In the genomic region with DNA sequence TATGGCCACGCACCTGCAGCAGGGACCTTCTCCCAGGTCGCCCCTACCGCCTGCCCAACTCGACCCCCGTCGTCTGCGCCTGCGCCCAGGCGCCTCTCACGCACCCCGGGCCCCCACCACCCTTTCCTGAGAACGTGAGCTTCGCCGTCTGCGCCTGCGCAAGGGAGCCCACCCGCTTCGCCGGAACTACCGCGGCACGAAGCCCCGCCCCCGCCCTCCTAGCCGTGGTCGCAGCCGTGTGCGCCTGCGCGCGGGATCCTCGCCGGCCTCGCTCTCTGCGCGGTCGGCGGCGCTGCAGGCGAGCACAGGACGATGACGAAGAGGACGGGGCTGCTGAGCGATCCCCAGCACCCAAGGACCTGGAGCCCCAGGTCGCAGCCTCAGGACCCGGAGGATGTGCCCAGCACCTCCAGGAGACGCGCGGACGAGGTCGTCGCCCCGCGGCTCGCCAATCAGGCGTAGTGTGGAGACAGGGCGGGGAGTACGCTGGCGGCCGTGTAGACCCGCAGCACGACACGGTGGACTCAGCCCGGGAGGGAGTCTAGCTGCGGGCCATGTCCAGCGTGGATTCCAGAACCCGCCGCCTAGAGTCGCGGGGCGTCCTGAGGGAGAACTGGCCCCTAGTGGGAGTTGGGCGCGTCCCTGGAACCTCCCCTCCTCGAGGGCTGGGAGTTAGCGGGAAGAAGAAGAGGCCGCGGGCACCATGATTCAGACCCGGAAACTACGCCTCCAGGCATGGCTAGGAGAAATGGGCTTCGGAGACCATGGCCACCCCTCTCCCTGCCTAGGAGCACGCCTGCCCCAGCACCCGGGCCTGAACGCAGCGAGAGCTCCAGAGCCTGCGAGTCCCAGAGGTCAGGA, we compare ENCODE assay signal across 10 cellular contexts.
DNase-seq lines count a peak whose midpoint lies in the region; ATAC-seq, FAIRE-seq and TF ChIP-seq lines count a peak whose summit lies in the region.
"Had no signal": no experiment of that assay in that cellular context is flagged by ENCODE, and none has a peak within 500 bp of the region (broad histone marks: within the 10 kb centered on the region; RNA-seq: fewer than 3 reads in every experiment).

No MANE protein-coding gene starts in this region.

- peak; percentile 97 for ATAC-seq in activated naive CD8-positive, alpha-beta T cell treated with anti-CD3 and anti-CD28 coated beads, Interleukin-2, amount 10 ng/mL, durations not matched to agents 7 days and 5 days (ENCODE audit: low read depth)
- ATAC-seq in GM18873 (IDR thresholded peaks at IDR 0.05; ENCODE audit: low FRiP score, unreplicated experiment): no peak
- ATAC-seq in GM21528 (IDR thresholded peaks at IDR 0.05; ENCODE audit: low FRiP score, unreplicated experiment): no peak
- ATAC-seq: GM12878 had no signal

- H3K27ac ChIP-seq in SJSA1: peak overlapping the region; percentile 83
- no peak overlapping the region for H3K27ac ChIP-seq in cardiac muscle cell
- peak overlapping the region in 3 of 4 donors; percentile 20 to 65 (median 62) for H3K27ac ChIP-seq in sigmoid colon

- TF ChIP-seq POLR2A in sigmoid colon (IDR thresholded peaks at IDR 0.05): peak in 1 of 2 donors; percentile 23

- H3K27me3 Mint-ChIP-seq in CD14-positive monocyte (ENCODE audit: low read depth in 3 of 3): peaks cover 7 to 15% (median 9%) of the 10 kb centered on the region in 3 donors
- H3K27me3 Mint-ChIP-seq in activated naive CD8-positive, alpha-beta T cell treated with anti-CD3 and anti-CD28 coated beads, Interleukin-2, amount 10 ng/mL, durations not matched to agents 7 days and 5 days: peaks cover 5% of the 10 kb centered on the region

- H3K27me3 ChIP-seq in SJSA1 (replicated peaks): no peaks in the 10 kb centered on the region
- H3K27me3 ChIP-seq in cardiac muscle cell: no peaks in the 10 kb centered on the region
- no peaks in the 10 kb centered on the region for H3K27me3 ChIP-seq in sigmoid colon

- H3K4me3 ChIP-seq in SJSA1: peak overlapping the region; percentile 57
- H3K4me3 ChIP-seq in cardiac muscle cell: no peak overlapping the region
- H3K4me3 ChIP-seq in sigmoid colon: peak overlapping the region; percentile 40 to 65 (median 58)
- H3K4me3 ChIP-seq: GM12878 had no signal

- intact Hi-C loops in CD14-positive monocyte (cut with micrococcal nuclease) (no loop called here), sigmoid colon (cut with DNase I) (no loop called here)

- H3K27ac Mint-ChIP-seq in CD14-positive monocyte: no peak overlapping the region
- H3K27ac Mint-ChIP-seq in activated naive CD8-positive, alpha-beta T cell treated with anti-CD3 and anti-CD28 coated beads, Interleukin-2, amount 10 ng/mL, durations not matched to agents 7 days and 5 days: peak overlapping the region; percentile 85

- no peak for TF ChIP-seq EP300 in sigmoid colon (IDR thresholded peaks at IDR 0.05)

- H3K9me3 Mint-ChIP-seq in CD14-positive monocyte: peaks cover 0 to 8% (median 6%) of the 10 kb centered on the region in 7 donors
- peaks cover 8% of the 10 kb centered on the region for H3K9me3 Mint-ChIP-seq in activated naive CD8-positive, alpha-beta T cell treated with anti-CD3 and anti-CD28 coated beads, Interleukin-2, amount 10 ng/mL, durations not matched to agents 7 days and 5 days

- no peaks in the 10 kb centered on the region for H3K36me3 Mint-ChIP-seq in CD14-positive monocyte
- H3K36me3 Mint-ChIP-seq in activated naive CD8-positive, alpha-beta T cell treated with anti-CD3 and anti-CD28 coated beads, Interleukin-2, amount 10 ng/mL, durations not matched to agents 7 days and 5 days: peaks cover 1% of the 10 kb centered on the region

- no peak for TF ChIP-seq CTCF in CD14-positive monocyte (IDR thresholded peaks at IDR 0.05)
- no peak for TF ChIP-seq CTCF in cardiac muscle cell (IDR thresholded peaks at IDR 0.05; ENCODE audit: low read depth, low read length)
- TF ChIP-seq CTCF in sigmoid colon (IDR thresholded peaks at IDR 0.05): no peak

- H3K4me3 Mint-ChIP-seq in CD14-positive monocyte: peak overlapping the region; percentile 41 to 73
- H3K4me3 Mint-ChIP-seq in activated naive CD8-positive, alpha-beta T cell treated with anti-CD3 and anti-CD28 coated beads, Interleukin-2, amount 10 ng/mL, durations not matched to agents 7 days and 5 days: peak overlapping the region; percentile 87

- 29 to 33% methylated on average over 85 of the region's 85 CpGs for WGBS in sigmoid colon, 2 donors

- no peak for DNase-seq in CD14-positive monocyte (ENCODE audit: low spot score)
- DNase-seq in SJSA1 (ENCODE audit: low read depth in 1 of 2, low spot score in 2 of 2): peak; percentile 84 to 89
- DNase-seq in activated naive CD8-positive, alpha-beta T cell treated with anti-CD3 and anti-CD28 coated beads, Interleukin-2, amount 10 ng/mL, durations not matched to agents 7 days and 5 days: peak; percentile 87
- DNase-seq in cardiac muscle cell (ENCODE audit: low read depth in 1 of 2, low spot score in 1 of 2): peak; percentile 46 to 57
- peak; percentile 83 for DNase-seq in sigmoid colon
- DNase-seq in urothelium cell line (ENCODE audit: low spot score): peak; percentile 90

- POLR2A ChIA-PET in activated naive CD8-positive, alpha-beta T cell treated with anti-CD3 and anti-CD28 coated beads, Interleukin-2, amount 10 ng/mL, durations not matched to agents 7 days and 5 days (lab: Charles Lee): no interaction called here

- no peaks in the 10 kb centered on the region for H3K36me3 ChIP-seq in SJSA1
- H3K36me3 ChIP-seq in cardiac muscle cell: no peaks in the 10 kb centered on the region
- no peaks in the 10 kb centered on the region for H3K36me3 ChIP-seq in sigmoid colon

- FAIRE-seq in urothelium cell line (lab: Jason Lieb, UNC): no peak
- FAIRE-seq: GM12878, islet of Langerhans had no signal

- H3K4me1 ChIP-seq in SJSA1 (replicated peaks) (peaks cover 12% of the 10 kb centered on the region), cardiac muscle cell (ENCODE audit: low read depth) (no peaks in the 10 kb centered on the region), sigmoid colon (peaks cover 0 to 13% (median 3%) of the 10 kb centered on the region in 4 donors)

- no peaks in the 10 kb centered on the region; the same call in 1 of the 2 replicates for H3K9me3 ChIP-seq in SJSA1 (replicated peaks)
- H3K9me3 ChIP-seq in cardiac muscle cell (ENCODE audit: low read depth): no peaks in the 10 kb centered on the region
- H3K9me3 ChIP-seq in sigmoid colon: peaks cover 0 to 6% (median 0%) of the 10 kb centered on the region in 4 donors

- H3K4me1 Mint-ChIP-seq in CD14-positive monocyte: peaks cover 8% of the 10 kb centered on the region
- peaks cover 5% of the 10 kb centered on the region for H3K4me1 Mint-ChIP-seq in activated naive CD8-positive, alpha-beta T cell treated with anti-CD3 and anti-CD28 coated beads, Interleukin-2, amount 10 ng/mL, durations not matched to agents 7 days and 5 days
